Comparison of ENCODE assay signal across 18 cellular contexts in genomic region chr20:14582855-14583254, GRCh38.
A peak's percentile ranks its signal among the peaks of the same experiment; 100 is the strongest.
DNase-seq lines count a peak whose midpoint lies in the region; ATAC-seq and TF ChIP-seq lines count a peak whose summit lies in the region.
"Had no signal": no experiment of that assay in that cellular context is flagged by ENCODE, and none has a peak within 500 bp of the region (broad histone marks: within the 10 kb centered on the region; RNA-seq: fewer than 3 reads in every experiment).

No MANE protein-coding gene starts in this region.

- H3K27ac ChIP-seq in BLaER1: no peak overlapping the region
- no peak overlapping the region for H3K27ac ChIP-seq in IMR-90 (ENCODE audit: insufficient read depth, low read length)
- H3K27ac ChIP-seq in left lung: no peak overlapping the region
- H3K27ac ChIP-seq: brain microvascular endothelial cell, ovary, uterus had no signal

- no peak overlapping the region for H2BK120ac ChIP-seq in IMR-90 (ENCODE audit: low read depth, low read length)

- H3K9ac ChIP-seq in BLaER1: no peak overlapping the region
- H3K9ac ChIP-seq in IMR-90 (ENCODE audit: low read depth, low read length): no peak overlapping the region

- H3K4me2 ChIP-seq in BLaER1 (0 out of 2 replicates have a peak overlapping the region, but pooled peaks have one; percentile 13), IMR-90 (ENCODE audit: low read depth, low read length) (no peak overlapping the region)
- H3K4me2 ChIP-seq: GM23338 had no signal

- DNase-seq in IMR-90 (no peak), SKM-1 treated with dmso at 0.1 percent for 144 hours (lab: John Stamatoyannopoulos, UW; ENCODE audit: unreplicated experiment) (peak; percentile 33), kidney tubule cell (ENCODE audit: low spot score) (peak; percentile 47), left lung (no peak), GM19240 (ENCODE audit: insufficient read length, low spot score) (no peak)
- no peak for DNase-seq in effector CD8-positive, alpha-beta T cell (lab: John Stamatoyannopoulos, UW)
- DNase-seq: activated CD4-positive, alpha-beta T cell treated with anti-CD3 and anti-CD28 coated beads for 48 hours; activated naive CD4-positive, alpha-beta T cell treated with anti-CD3 and anti-CD28 coated beads, Interleukin-2, amount 50 U/mL, for 16 hours; AML-193; brain microvascular endothelial cell; NCI-H2107; ovary; stimulated activated naive CD8-positive, alpha-beta T cell treated with anti-CD3 and anti-CD28 coated beads, Interleukin-15, amount 100 ng/mL, for 72 hours; T-helper 2 cell; uterus had no signal

- no peak overlapping the region for H3K4ac ChIP-seq in IMR-90 (ENCODE audit: low read depth, low read length)

- POLR2A ChIA-PET in IMR-90 (lab: Charles Lee; ENCODE audit: unreplicated experiment): no interaction called here

- no peak overlapping the region for H2AK9ac ChIP-seq in IMR-90 (replicated peaks; ENCODE audit: low read depth, low read length, poor library complexity)

- ATAC-seq in IMR-90 (ENCODE audit: low read depth) (no peak), GM19395 (IDR thresholded peaks at IDR 0.05; ENCODE audit: unreplicated experiment) (no peak), left lung (no peak)
- ATAC-seq: GM23338; stimulated activated naive CD8-positive, alpha-beta T cell treated with anti-CD3 and anti-CD28 coated beads, Interleukin-15, amount 100 ng/mL, for 72 hours had no signal

- WGBS in IMR-90 (ENCODE audit: extremely low coverage in 2 of 2, insufficient read length in 1 of 2), 2 experiments: no CpG with 5 or more reads among the region's 3 CpGs

- H3K56ac ChIP-seq in IMR-90 (ENCODE audit: extremely low read depth, insufficient read depth, low read length): no peak overlapping the region

- no peak overlapping the region for H3K4me3 ChIP-seq in BLaER1
- H3K4me3 ChIP-seq in IMR-90 (ENCODE audit: insufficient read depth, low read depth, low read length): no peak overlapping the region
- no peak overlapping the region for H3K4me3 ChIP-seq in left lung
- H3K4me3 ChIP-seq: GM23338, ovary, uterus had no signal

- H4K8ac ChIP-seq in IMR-90 (ENCODE audit: low read depth in 2 of 2, low read length in 2 of 2): no peak overlapping the region

- CTCF ChIA-PET in IMR-90 (lab: Yijun Ruan, JAX): no interaction called here

- TF ChIP-seq CTCF in IMR-90 (conservative IDR thresholded peaks at IDR 0.05; ENCODE audit: low read depth, low read length) (no peak), left lung (IDR thresholded peaks at IDR 0.05) (no peak)

- no peaks in the 10 kb centered on the region for H3K4me1 ChIP-seq in BLaER1
- H3K4me1 ChIP-seq in IMR-90 (ENCODE audit: control insufficient read depth, insufficient read depth, low read length): no peaks in the 10 kb centered on the region
- no peaks in the 10 kb centered on the region for H3K4me1 ChIP-seq in left lung
- H3K4me1 ChIP-seq: uterus had no signal

- H3K9me1 ChIP-seq in IMR-90 (ENCODE audit: insufficient read depth, low read length): no peaks in the 10 kb centered on the region

- no peak overlapping the region for H2BK5ac ChIP-seq in IMR-90 (ENCODE audit: low read depth, low read length, poor library complexity, severe bottlenecking)

- no peaks in the 10 kb centered on the region for H3K36me3 ChIP-seq in BLaER1
- no peaks in the 10 kb centered on the region for H3K36me3 ChIP-seq in IMR-90 (ENCODE audit: control insufficient read depth, insufficient read depth, low read length)
- no peaks in the 10 kb centered on the region for H3K36me3 ChIP-seq in left lung
- H3K36me3 ChIP-seq: brain microvascular endothelial cell, ovary, uterus had no signal

- H4K5ac ChIP-seq in IMR-90 (ENCODE audit: low read depth, low read length): no peak overlapping the region

- no peak overlapping the region for H3K18ac ChIP-seq in IMR-90 (ENCODE audit: low read depth, low read length)

- H2BK15ac ChIP-seq in IMR-90 (ENCODE audit: low read depth, low read length): no peak overlapping the region

- H3K14ac ChIP-seq in IMR-90 (replicated peaks; ENCODE audit: low read depth, low read length): no peak overlapping the region

- in situ Hi-C loops in IMR-90 (cut with MboI; ENCODE audit: low sequenced_read_pairs): no loop called here

- no peak overlapping the region for H2AK5ac ChIP-seq in IMR-90 (ENCODE audit: low read depth, low read length)

- H3K9me3 ChIP-seq in BLaER1 (no peaks in the 10 kb centered on the region), IMR-90 (ENCODE audit: control insufficient read depth, insufficient read depth, low read length) (no peaks in the 10 kb centered on the region), left lung (no peaks in the 10 kb centered on the region)
- H3K9me3 ChIP-seq: ovary, uterus had no signal

- dilution Hi-C loops in IMR-90 (cut with HindIII; ENCODE audit: low sequenced_read_pairs, unreplicated experiment): no loop called here

- no TSS peak for BruUV-seq in IMR-90 (replicated peaks; lab: Mats Ljungman, UMichigan)

- H4K91ac ChIP-seq in IMR-90 (ENCODE audit: insufficient read depth, low read depth, low read length): no peak overlapping the region

- H4K20me1 ChIP-seq in BLaER1: no peaks in the 10 kb centered on the region
- H4K20me1 ChIP-seq in IMR-90 (ENCODE audit: insufficient read depth, low read length): no peaks in the 10 kb centered on the region

- no peak for TF ChIP-seq RAD21 in IMR-90 (IDR thresholded peaks at IDR 0.05; ENCODE audit: low read length)

- H3K27me3 ChIP-seq in BLaER1 (no peaks in the 10 kb centered on the region), IMR-90 (ENCODE audit: control insufficient read depth, insufficient read depth, low read length) (no peaks in the 10 kb centered on the region), left lung (no peaks in the 10 kb centered on the region)
- H3K27me3 ChIP-seq: brain microvascular endothelial cell, ovary, uterus had no signal

- no peak overlapping the region for H2AFZ ChIP-seq in IMR-90 (replicated peaks; ENCODE audit: low read length, poor library complexity)
- H2AFZ ChIP-seq: GM23338 had no signal

- H3K23ac ChIP-seq in IMR-90 (ENCODE audit: low read depth, low read length): no peak overlapping the region

- no peaks in the 10 kb centered on the region for H3K79me1 ChIP-seq in IMR-90 (ENCODE audit: low read depth in 1 of 2, low read length in 2 of 2)

- TF ChIP-seq POLR2A in IMR-90 (IDR thresholded peaks at IDR 0.05; ENCODE audit: low read depth, low read length): no peak

- intact Hi-C loops in IMR-90 (cut with micrococcal nuclease) (no loop called here), left lung (cut with DNase I) (no loop called here)

- no peak overlapping the region for H2BK20ac ChIP-seq in IMR-90 (ENCODE audit: low read depth, low read length)

TF ChIP-seq in IMR-90, 13 proteins besides CTCF, POLR2A, EP300 and RAD21:
- TF ChIP-seq CEBPB (IDR thresholded peaks at IDR 0.05; ENCODE audit: low read depth, low read length) (0 out of 2 replicates have a peak, but pooled peaks have one; percentile 6), CHD1 (IDR thresholded peaks at IDR 0.05; ENCODE audit: low read depth, low read length) (no peak), MAFK (IDR thresholded peaks at IDR 0.05; ENCODE audit: low read depth, low read length) (no peak), MXI1 (IDR thresholded peaks at IDR 0.05; ENCODE audit: borderline replicate concordance, low read depth, low read length) (no peak), ELK1 (IDR thresholded peaks at IDR 0.05; ENCODE audit: borderline replicate concordance, low read depth, low read length) (no peak)
TF ChIP-seq in IMR-90: peak in this region for 1.

Comparison
In these comparisons a context has a peak if more than half of its experiments do, and no peak if none do; other contexts are left out.
1. DNase-seq: peak in SKM-1 treated with dmso at 0.1 percent for 144 hours (single experiment) and kidney tubule cell (single experiment); none in IMR-90 (single experiment), effector CD8-positive, alpha-beta T cell (single experiment), left lung (0 of 2) and GM19240 (single experiment).